ENCODE assay signal across 8 cellular contexts in genomic region chr2:88190808-88191721, GRCh38. TPM values are rescaled to one million over a fixed set of nuclear protein-coding genes. Genes with fewer than 3 reads are reported as not detected.
A peak's percentile ranks its signal among the peaks of the same experiment; 100 is the strongest.
DNase-seq lines count a peak whose midpoint lies in the region; ATAC-seq and TF ChIP-seq lines count a peak whose summit lies in the region.

No MANE protein-coding gene starts in this region.

- H3K27ac ChIP-seq in PC-9, result no peak overlapping the region

- no peak overlapping the region for H3K4me2 ChIP-seq in PC-9

- peaks cover 4% of the 10 kb centered on the region for H3K4me1 Mint-ChIP-seq in nephron

- no peak overlapping the region for H2AFZ ChIP-seq in PC-9

- H3F3A ChIP-seq in PC-9 (ENCODE audit: insufficient read depth, low read depth), result no peaks in the 10 kb centered on the region

- H3K27ac Mint-ChIP-seq in nephron, result no peak overlapping the region

- H3K4me1 ChIP-seq in PC-9 (replicated peaks; ENCODE audit: insufficient read depth), result no peaks in the 10 kb centered on the region

- no TSS peak for BruUV-seq in PC-9 (replicated peaks; lab: Mats Ljungman, UMichigan)

- no peaks in the 10 kb centered on the region for H3K9me3 Mint-ChIP-seq in nephron

- no peak for ATAC-seq in GM19035 (IDR thresholded peaks at IDR 0.05; ENCODE audit: unreplicated experiment)

- peaks cover 21% of the 10 kb centered on the region for H3K27me3 ChIP-seq in PC-9 (ENCODE audit: insufficient read depth, low read depth)

- POLR2A ChIA-PET in PC-9 (lab: Charles Lee; ENCODE audit: unreplicated experiment), result no interaction called here

- no peak overlapping the region for H3K4me3 Mint-ChIP-seq in nephron

- H3K9me3 ChIP-seq in PC-9 (ENCODE audit: insufficient read depth, low read depth), result no peaks in the 10 kb centered on the region; the same call in 1 of the 2 replicates

- H3K9me2 ChIP-seq in PC-9 (ENCODE audit: insufficient read depth), result no peaks in the 10 kb centered on the region

- TF ChIP-seq CTCF in PC-9 (conservative IDR thresholded peaks at IDR 0.05), result peak; percentile 70
- TF ChIP-seq CTCF in epithelial cell of esophagus (IDR thresholded peaks at IDR 0.05; ENCODE audit: insufficient read depth, low read depth, low read length, missing control alignments), result peak; percentile 71
- peak; percentile 65 to 76 (median 73) for TF ChIP-seq CTCF in nephron (IDR thresholded peaks at IDR 0.05; ENCODE audit: unreplicated experiment in 3 of 3)

- H4K20me1 ChIP-seq in PC-9 (ENCODE audit: insufficient read depth), result no peaks in the 10 kb centered on the region

- H3K79me2 ChIP-seq in PC-9 (ENCODE audit: low read depth), result no peaks in the 10 kb centered on the region

- no peaks in the 10 kb centered on the region for H3K36me3 Mint-ChIP-seq in nephron (ENCODE audit: low read depth)

- H3K36me3 ChIP-seq in PC-9 (ENCODE audit: low read depth), result no peaks in the 10 kb centered on the region

- H3K27me3 Mint-ChIP-seq in nephron (ENCODE audit: low read depth), result peaks cover 9% of the 10 kb centered on the region

- DNase-seq in COR-L47 (lab: John Stamatoyannopoulos, UW) (peak; percentile 55), GM19240 (ENCODE audit: insufficient read length, low spot score) (peak; percentile 59), PC-9 (peak; percentile 33 to 43), epithelial cell of esophagus (ENCODE audit: low read depth) (peak; percentile 52), epidermal melanocyte (ENCODE audit: insufficient read length, low spot score) (no peak)
- no peak for DNase-seq in effector CD4-positive, alpha-beta T cell

- CTCF ChIA-PET in PC-9 (lab: Charles Lee), result interaction anchor here (0.6 kb wide), 1 partner anchor 346 kb away, joined by 4 read pairs; no protein-coding TSS in a partner anchor

- intact Hi-C loops in PC-9 (cut with micrococcal nuclease; ENCODE audit: unreplicated experiment), result loop anchor here (2.0 to 10.0 kb wide), 3 partner anchors 266 to 484 kb away; no protein-coding TSS in a partner anchor

- H3K4me3 ChIP-seq in PC-9 (no peak overlapping the region), epithelial cell of esophagus (ENCODE audit: low read length) (no peak overlapping the region)

RNA-seq across cellular contexts. Expression of gene THNSL2, which starts 20.9 kb away (rescaled TPM):
- total RNA-seq in PC-9 (2021), result 38.5 and 52.3 TPM in 2 replicates

Comparison
In these comparisons a context has a peak if more than half of its experiments do, and no peak if none do; other contexts are left out.
1. DNase-seq: peak in COR-L47 (single experiment), GM19240 (single experiment), PC-9 (2 of 2) and epithelial cell of esophagus (single experiment); none in effector CD4-positive, alpha-beta T cell (single experiment) and epidermal melanocyte (single experiment).
2. Peak in every context shown above with its lines, with median percentiles within 50 percentile points of each other: CTCF ChIP-seq.